In genomic region chr2:188291617-188292445, GRCh38 we compare ENCODE assay signal across 8 cellular contexts. TPM values are rescaled to one million over a fixed set of nuclear protein-coding genes. Genes with fewer than 3 reads are reported as not detected.
DNase-seq lines count a peak whose midpoint lies in the region; ATAC-seq, FAIRE-seq and TF ChIP-seq lines count a peak whose summit lies in the region.

GULP1 (plus strand) TSS chr2:188291874; CDS start chr2:188477703, 185,829 bp downstream.

- H3K79me2 ChIP-seq in endothelial cell of umbilical vein (ENCODE audit: control insufficient read depth, insufficient read depth, low read length) (peaks cover 34% of the 10 kb centered on the region), OCI-LY7 (ENCODE audit: insufficient read depth, low read depth, low read length) (no peaks in the 10 kb centered on the region)

- peaks cover 32 to 38% of the 10 kb centered on the region in 2 donors for H3K27me3 Mint-ChIP-seq in T-cell

- CTCF ChIA-PET in T-cell (lab: Charles Lee): no interaction called here
- CTCF ChIA-PET in endothelial cell of umbilical vein (lab: Charles Lee): interaction anchor here (0.6 to 6.5 kb wide), 28 partner anchors 11 to 792 kb away, joined by 3 to 122 read pairs (median 4); no protein-coding TSS in a partner anchor
- CTCF ChIA-PET in OCI-LY7 (lab: Charles Lee; ENCODE audit: unreplicated experiment): no interaction called here

- H3K36me3 Mint-ChIP-seq in T-cell: no peaks in the 10 kb centered on the region

- H3K4me2 ChIP-seq in endothelial cell of umbilical vein (ENCODE audit: insufficient read depth, low read length): peak within 1 kb of the TSS; percentile 98
- H3K4me2 ChIP-seq in OCI-LY7 (ENCODE audit: low read length): no peak within 1 kb of the TSS

- H3K9me3 Mint-ChIP-seq in T-cell: no peaks in the 10 kb centered on the region

- H4K20me1 ChIP-seq in endothelial cell of umbilical vein (replicated peaks; ENCODE audit: control insufficient read depth, extremely low read depth, insufficient read depth, low read length) (no peaks in the 10 kb centered on the region), OCI-LY7 (ENCODE audit: insufficient read depth, low read length) (no peaks in the 10 kb centered on the region)

- H3K36me3 ChIP-seq in endothelial cell of umbilical vein (ENCODE audit: control insufficient read depth in 2 of 2, extremely low read depth in 1 of 2, insufficient read depth in 2 of 2, low read length in 2 of 2): no peaks in the 10 kb centered on the region
- H3K36me3 ChIP-seq in lung (ENCODE audit: control insufficient read depth in 2 of 2, insufficient read depth in 2 of 2, low read length in 2 of 2): no peaks in the 10 kb centered on the region
- H3K36me3 ChIP-seq in testis (ENCODE audit: low read depth, missing control alignments): no peaks in the 10 kb centered on the region
- H3K36me3 ChIP-seq in OCI-LY7 (ENCODE audit: insufficient read depth, low read length): no peaks in the 10 kb centered on the region

- peak within 1 kb of the TSS; percentile 77 to 84 (median 81) for H3K4me3 ChIP-seq in endothelial cell of umbilical vein (replicated peaks in 1 of 3; ENCODE audit: insufficient read depth in 1 of 3, low read depth in 1 of 3, low read length in 3 of 3)
- H3K4me3 ChIP-seq in lung: peak within 1 kb of the TSS; percentile 59
- H3K4me3 ChIP-seq in testis: peak within 1 kb of the TSS; percentile 75 to 85
- H3K4me3 ChIP-seq in OCI-LY7 (ENCODE audit: low read depth, low read length, poor library complexity, severe bottlenecking): no peak within 1 kb of the TSS

- H3K4me1 ChIP-seq in endothelial cell of umbilical vein (ENCODE audit: control insufficient read depth, extremely low read depth, insufficient read depth, low read length) (peaks cover 30% of the 10 kb centered on the region), lung (ENCODE audit: control insufficient read depth in 2 of 2, insufficient read depth in 2 of 2, low read length in 2 of 2) (peaks cover 0 to 4% of the 10 kb centered on the region in 2 donors), testis (peaks cover 24% of the 10 kb centered on the region), OCI-LY7 (ENCODE audit: insufficient read depth, low read length, poor library complexity, severe bottlenecking) (no peaks in the 10 kb centered on the region)

- H3K27me3 ChIP-seq in endothelial cell of umbilical vein (ENCODE audit: control insufficient read depth in 2 of 2, insufficient read depth in 2 of 2, low read length in 2 of 2): no peaks in the 10 kb centered on the region
- no peaks in the 10 kb centered on the region for H3K27me3 ChIP-seq in lung (ENCODE audit: control insufficient read depth, insufficient read depth)
- no peaks in the 10 kb centered on the region for H3K27me3 ChIP-seq in testis

- H3K27ac ChIP-seq in endothelial cell of umbilical vein (ENCODE audit: insufficient read depth, low read depth, low read length): peak within 1 kb of the TSS; percentile 86
- peak within 1 kb of the TSS; percentile 46 to 89 for H3K27ac ChIP-seq in lung (ENCODE audit: low read depth in 1 of 2, low read length in 1 of 2)
- peak within 1 kb of the TSS; percentile 94 for H3K27ac ChIP-seq in testis
- no peak within 1 kb of the TSS for H3K27ac ChIP-seq in OCI-LY7 (ENCODE audit: low read depth, low read length, poor library complexity, severe bottlenecking)

- H3K9ac ChIP-seq in endothelial cell of umbilical vein (replicated peaks; ENCODE audit: extremely low read depth, insufficient read depth, low read length): peak within 1 kb of the TSS; percentile 92

- TF ChIP-seq POLR2A in endothelial cell of umbilical vein (IDR thresholded peaks at IDR 0.05; ENCODE audit: low read depth, low read length): no peak
- TF ChIP-seq POLR2A in testis (IDR thresholded peaks at IDR 0.05): no peak

- H3K4me1 Mint-ChIP-seq in T-cell: peaks cover 8 to 13% (median 12%) of the 10 kb centered on the region in 3 donors

- H3K9me2 ChIP-seq in OCI-LY7 (ENCODE audit: insufficient read depth, low read length): no peaks in the 10 kb centered on the region

- peak; percentile 67 to 85 for TF ChIP-seq CTCF in endothelial cell of umbilical vein (IDR thresholded peaks at IDR 0.05; ENCODE audit: extremely low read depth in 1 of 2, insufficient read depth in 1 of 2, low read depth in 1 of 2, low read length in 2 of 2)
- no peak for TF ChIP-seq CTCF in lung (IDR thresholded peaks at IDR 0.05; ENCODE audit: control extremely low read depth, extremely low read depth)
- TF ChIP-seq CTCF in testis (IDR thresholded peaks at IDR 0.05): peak; percentile 47 to 55 (median 49)
- TF ChIP-seq CTCF in OCI-LY7 (conservative IDR thresholded peaks at IDR 0.05; ENCODE audit: low read length): no peak

- DNase-seq in EH (ENCODE audit: low read depth) (peak; percentile 82), HuH-7 (ENCODE audit: low spot score) (peak; percentile 58), T-cell (no peak), endothelial cell of umbilical vein (ENCODE audit: low read depth, low spot score) (peak; percentile 83), lung (ENCODE audit: low spot score) (peak; percentile 76), testis (peak; percentile 81), GM19240 (ENCODE audit: insufficient read length, low spot score) (no peak), OCI-LY7 (ENCODE audit: low spot score) (no peak)

- intact Hi-C loops in endothelial cell of umbilical vein (cut with micrococcal nuclease): loop anchor here (1.0 to 10.0 kb wide), 10 partner anchors 77 to 1805 kb away; partner anchors contain the start of gene ZC3H15
- intact Hi-C loops in testis (cut with DNase I; ENCODE audit: low total_unique reads): no loop called here
- intact Hi-C loops in OCI-LY7 (cut with micrococcal nuclease; ENCODE audit: unreplicated experiment): no loop called here

- 1% methylated on average over 62 to 64 of the region's 64 CpGs for WGBS in lung, 2 donors
- 0% methylated on average over 24 to 64 of the region's 64 CpGs for WGBS in testis, 2 donors

- H3K27ac Mint-ChIP-seq in T-cell: no peak within 1 kb of the TSS

- dilution Hi-C loops in endothelial cell of umbilical vein (cut with MboI; ENCODE audit: extremely low pct_ligation_motif_present, low sequenced_read_pairs): no loop called here

- FAIRE-seq in endothelial cell of umbilical vein (lab: Jason Lieb, UNC): peak; percentile 78

- ATAC-seq in T-cell (replicated peaks in 1 of 4) (peak in 1 of 4 experiments; percentile 12), lung (ENCODE audit: insufficient read depth, low FRiP score) (peak; percentile 82)

- H3K9me3 ChIP-seq in endothelial cell of umbilical vein (replicated peaks; ENCODE audit: control insufficient read depth, insufficient read depth, low read length): no peaks in the 10 kb centered on the region
- H3K9me3 ChIP-seq in lung (ENCODE audit: control insufficient read depth in 2 of 2, insufficient read depth in 1 of 2, low read length in 1 of 2): no peaks in the 10 kb centered on the region
- H3K9me3 ChIP-seq in testis: no peaks in the 10 kb centered on the region
- no peaks in the 10 kb centered on the region for H3K9me3 ChIP-seq in OCI-LY7 (ENCODE audit: low read length)

- peak within 1 kb of the TSS in 2 of 3 donors; percentile 46 to 60 for H3K4me3 Mint-ChIP-seq in T-cell

- TSS peak; percentile 59 for BruUV-seq in endothelial cell of umbilical vein (replicated peaks; lab: Mats Ljungman, UMichigan)
- no TSS peak for BruUV-seq in OCI-LY7 (replicated peaks; lab: Mats Ljungman, UMichigan)

- H2AFZ ChIP-seq in endothelial cell of umbilical vein (ENCODE audit: low read depth, low read length) (peak within 1 kb of the TSS; percentile 80), OCI-LY7 (ENCODE audit: low read length) (no peak within 1 kb of the TSS)

- POLR2A ChIA-PET in T-cell (lab: Charles Lee): no interaction called here
- POLR2A ChIA-PET in endothelial cell of umbilical vein (lab: Charles Lee): interaction anchor here (0.9 to 1.2 kb wide), 3 partner anchors 23 to 78 kb away, joined by 3 to 4 read pairs (median 4); no protein-coding TSS in a partner anchor
- POLR2A ChIA-PET in OCI-LY7 (lab: Charles Lee): no interaction called here

- H3K9me1 ChIP-seq in endothelial cell of umbilical vein (replicated peaks; ENCODE audit: control insufficient read depth, extremely low read depth, insufficient read depth, low read length): no peaks in the 10 kb centered on the region

TF ChIP-seq in endothelial cell of umbilical vein, 7 proteins besides CTCF, POLR2A, EP300 and RAD21:
- TF ChIP-seq POLR2AphosphoS5 (IDR thresholded peaks at IDR 0.05; ENCODE audit: insufficient read depth, low read depth, low read length): no peak

RNA-seq across cellular contexts. Expression of gene GULP1, which starts in this region (rescaled TPM):
- total RNA-seq in T-cell (under 1 TPM in 3 of 5 donors, not detected in 2; 0.13 to 0.47 (median 0.13) TPM), endothelial cell of umbilical vein (43.0 and 53.8 TPM in 2 replicates), lung (10 to 100 TPM; 29.2 to 86.7 TPM), testis (10 to 100 TPM; 78.5 to 90.3 TPM), OCI-LY7 (2022) (not detected in 2 replicates)
- polyA plus RNA-seq in endothelial cell of umbilical vein (24.4 and 24.7 TPM in 2 replicates), lung (10 to 100 TPM in 1 of 2 donors, 1 to 10 TPM in 1; 9.1 to 11.0 TPM), testis (ENCODE audit: insufficient read depth, low read depth, low replicate concordance) (76.2 TPM)
- 28.6 and 29.3 TPM in 2 replicates for polyA plus RNA-seq in endothelial cell of umbilical vein (2011; cell fraction: cytosol; rRNA removed)
- polyA plus RNA-seq in endothelial cell of umbilical vein (2011; cell fraction: nucleus; rRNA removed): 38.7 and 44.8 TPM in 2 replicates
- polyA plus RNA-seq in endothelial cell of umbilical vein (2012): 27.3 and 33.7 TPM in 2 replicates
- 54.1 and 69.8 TPM in 2 replicates for polyA minus RNA-seq in endothelial cell of umbilical vein
- not detected for polyA minus RNA-seq in endothelial cell of umbilical vein (2011; cell fraction: cytosol; rRNA and poly(A)+ RNA removed)
- polyA minus RNA-seq in endothelial cell of umbilical vein (2011; cell fraction: nucleus; rRNA and poly(A)+ RNA removed): 128 and 148 TPM in 2 replicates
- not detected in 2 replicates for total RNA-seq in OCI-LY7 (2014; rRNA removed; shearing (Covaris generic))

Comparison
In these comparisons a context has a peak if more than half of its experiments do, and no peak if none do; other contexts are left out.
1. RNA of gene GULP1 (total RNA-seq): 78.5 to 90.3 TPM in testis, 29.2 to 86.7 TPM in lung and 43.0 to 53.8 TPM in endothelial cell of umbilical vein; 0.13 to 0.47 TPM in T-cell and not detected in OCI-LY7; every median in the first group is over 10 times any median in the second.
2. DNase-seq: peak in EH (single experiment), HuH-7 (single experiment), endothelial cell of umbilical vein (single experiment), lung (single experiment) and testis (single experiment); none in T-cell (0 of 34), GM19240 (single experiment) and OCI-LY7 (single experiment).
3. CTCF ChIP-seq: peak in endothelial cell of umbilical vein (2 of 2) and testis (3 of 3); none in lung (single experiment) and OCI-LY7 (single experiment).